In the genomic region with DNA sequence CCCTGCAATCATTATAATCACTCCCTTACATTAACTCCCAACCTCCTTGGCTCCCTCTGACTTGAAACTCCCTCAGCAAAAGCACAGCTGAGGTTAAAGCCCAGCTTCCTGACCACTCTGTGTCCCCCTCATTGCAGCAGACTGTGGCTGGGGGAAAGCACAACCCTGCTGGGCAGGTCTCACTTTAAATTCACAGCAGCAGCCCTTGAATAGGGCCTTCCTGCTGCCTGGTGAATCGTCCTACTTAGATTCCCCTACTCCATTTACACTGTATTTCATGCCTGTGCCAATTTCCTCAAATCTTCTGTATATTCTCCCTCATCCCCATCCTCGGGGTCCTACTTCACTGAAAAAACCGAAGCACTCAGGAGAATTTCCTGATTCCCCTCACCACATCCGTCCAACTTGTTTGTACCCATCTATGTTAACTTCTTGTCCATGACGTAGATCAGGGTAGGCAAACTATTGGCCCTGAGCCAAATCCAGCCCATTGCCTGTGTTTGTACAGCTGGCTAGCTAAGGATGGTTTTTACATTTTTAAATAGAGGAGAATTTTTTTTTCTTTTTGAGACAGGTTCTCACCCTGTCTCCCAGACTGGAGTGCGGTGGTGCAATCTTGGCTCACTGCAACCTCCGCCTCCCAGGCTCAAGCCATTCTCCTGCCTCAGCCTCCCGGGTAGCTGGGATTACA, we compare ENCODE assay signal across 9 cellular contexts. TPM values are rescaled to one million over a fixed set of nuclear protein-coding genes. Genes with fewer than 3 reads are reported as not detected.
DNase-seq lines count a peak whose midpoint lies in the region; ATAC-seq, FAIRE-seq and TF ChIP-seq lines count a peak whose summit lies in the region.
"Had no signal": no experiment of that assay in that cellular context is flagged by ENCODE, and none has a peak within 500 bp of the region (broad histone marks: within the 10 kb centered on the region; RNA-seq: fewer than 3 reads in every experiment).

No MANE protein-coding gene starts in this region.

- intact Hi-C loops in Panc1 (cut with micrococcal nuclease; ENCODE audit: unreplicated experiment), result loop anchor here (10.0 kb wide), 1 partner anchor 115 kb away; no protein-coding TSS in a partner anchor

- ATAC-seq in Panc1 (peak; percentile 47; the same call in 1 of the 2 replicates), HG03442 (IDR thresholded peaks at IDR 0.05; ENCODE audit: unreplicated experiment) (no peak)

- H3K27ac ChIP-seq in Panc1 (ENCODE audit: low read length) (no peak overlapping the region), coronary artery (peak overlapping the region; percentile 3 to 29), small intestine (ENCODE audit: low read depth in 1 of 2, low read length in 1 of 2) (no peak overlapping the region)

- no peaks in the 10 kb centered on the region for H3K4me1 ChIP-seq in Panc1 (ENCODE audit: control insufficient read depth, insufficient read depth, low read length)
- no peaks in the 10 kb centered on the region for H3K4me1 ChIP-seq in small intestine (ENCODE audit: control insufficient read depth in 2 of 2, insufficient read depth in 1 of 2, low read depth in 1 of 2, low read length in 1 of 2)

- POLR2A ChIA-PET in Panc1 (lab: Charles Lee), result no interaction called here

- CTCF ChIA-PET in Panc1 (lab: Charles Lee), result no interaction called here

- no peak for FAIRE-seq in small intestine (lab: Jason Lieb, UNC)

- WGBS in small intestine, 3 donors, result 15 to 35% (median 20%) methylated on average over 8 of the region's 8 CpGs

- H3K4me3 ChIP-seq in Panc1 (ENCODE audit: low read depth in 2 of 2, low read length in 2 of 2) (no peak overlapping the region), coronary artery (no peak overlapping the region), small intestine (ENCODE audit: low read depth in 1 of 2, low read length in 2 of 2) (no peak overlapping the region)

- H3K27me3 ChIP-seq in Panc1 (ENCODE audit: control insufficient read depth, insufficient read depth, low read length) (no peaks in the 10 kb centered on the region), small intestine (ENCODE audit: control insufficient read depth in 2 of 2, insufficient read depth in 2 of 2, low read length in 2 of 2) (no peaks in the 10 kb centered on the region)

- in situ Hi-C loops in Panc1 (cut with HindIII; ENCODE audit: low pct_unique_long_range_greater_than_20kb, low sequenced_read_pairs), result no loop called here

- DNase-seq in NCI-H1105 (lab: John Stamatoyannopoulos, UW) (peak; percentile 89), Panc1 (ENCODE audit: low read depth, low spot score) (no peak), coronary artery (ENCODE audit: low spot score) (no peak), small intestine (peak; percentile 36), D341Med (ENCODE audit: low spot score) (no peak), inferior parietal cortex (ENCODE audit: extremely low spot score) (no peak)
- DNase-seq: midbrain had no signal

- no peaks in the 10 kb centered on the region for H3K36me3 ChIP-seq in Panc1 (ENCODE audit: control insufficient read depth, insufficient read depth, low read length)
- H3K36me3 ChIP-seq in small intestine (ENCODE audit: control insufficient read depth in 2 of 2, insufficient read depth in 2 of 2, low read length in 2 of 2), result no peaks in the 10 kb centered on the region

- no TSS peak for BruUV-seq in Panc1 (replicated peaks; lab: Mats Ljungman, UMichigan)

- H3K9me3 ChIP-seq in Panc1 (ENCODE audit: control insufficient read depth, insufficient read depth, low read depth, low read length), result no peaks in the 10 kb centered on the region
- no peaks in the 10 kb centered on the region for H3K9me3 ChIP-seq in small intestine (ENCODE audit: control insufficient read depth, low read depth)

- TF ChIP-seq CTCF in Panc1 (IDR thresholded peaks at IDR 0.05), result no peak
- no peak for TF ChIP-seq CTCF in coronary artery (IDR thresholded peaks at IDR 0.05)

RNA-seq across cellular contexts. Expression of gene GCM1, which starts 31.5 kb away (rescaled TPM):
- total RNA-seq in Panc1 (2021; ENCODE audit: unreplicated experiment), result not detected
- polyA plus RNA-seq in Panc1 (2012; ENCODE audit: insufficient read length), result not detected
- not detected for polyA plus RNA-seq in small intestine
- total RNA-seq: urinary bladder had no signal
- polyA plus RNA-seq: urinary bladder had no signal

Comparison
In these comparisons a context has a peak if more than half of its experiments do, and no peak if none do; other contexts are left out.
1. DNase-seq: peak in NCI-H1105 (single experiment) and small intestine (single experiment); none in Panc1 (single experiment), coronary artery (single experiment), D341Med (single experiment) and inferior parietal cortex (single experiment).
2. H3K27ac ChIP-seq: peak in coronary artery (2 of 2); none in Panc1 (single experiment) and small intestine (0 of 2).